In genomic region chr2:101736233-101736632, GRCh38 we compare ENCODE assay signal across 13 cellular contexts. TPM values are rescaled to one million over a fixed set of nuclear protein-coding genes. Genes with fewer than 3 reads are reported as not detected.
DNase-seq lines count a peak whose midpoint lies in the region; ATAC-seq and TF ChIP-seq lines count a peak whose summit lies in the region.
"Had no signal": no experiment of that assay in that cellular context is flagged by ENCODE, and none has a peak within 500 bp of the region (broad histone marks: within the 10 kb centered on the region; RNA-seq: fewer than 3 reads in every experiment).

No MANE protein-coding gene starts in this region.

- intact Hi-C loops in Calu3 (cut with micrococcal nuclease; ENCODE audit: unreplicated experiment), result loop anchor here (2.0 to 5.0 kb wide), 3 partner anchors 27 to 219 kb away; no protein-coding TSS in a partner anchor
- intact Hi-C loops in psoas muscle (cut with DNase I), result loop anchor here in 1 of 2 donors (5.0 kb wide), 1 partner anchor 39 kb away; the partner anchor contains the start of gene MAP4K4

- WGBS in psoas muscle, 3 donors, result 36 to 69% (median 43%) methylated on average over 3 of the region's 3 CpGs

- H3K27me3 ChIP-seq in psoas muscle (ENCODE audit: insufficient read depth in 3 of 3, low read length in 2 of 3), result no peaks in the 10 kb centered on the region
- H3K27me3 ChIP-seq: tibial nerve had no signal

- H3K4me1 Mint-ChIP-seq in Calu3 (ENCODE audit: low read depth, unreplicated experiment), result peaks cover 60% of the 10 kb centered on the region

- CTCF ChIA-PET in Calu3 (lab: Charles Lee), result interaction anchor here (1.2 to 2.0 kb wide), 3 partner anchors 9 to 44 kb away, joined by 3 to 7 read pairs (median 7); no protein-coding TSS in a partner anchor

- TF ChIP-seq CTCF in Calu3 (IDR thresholded peaks at IDR 0.05; ENCODE audit: unreplicated experiment) (no peak), psoas muscle (IDR thresholded peaks at IDR 0.05) (no peak)

- H3K27ac Mint-ChIP-seq in Calu3 (ENCODE audit: unreplicated experiment), result peak overlapping the region; percentile 77
- H3K27ac Mint-ChIP-seq: activated CD4-positive, alpha-beta memory T cell treated with anti-CD3 and anti-CD28 coated beads, Interleukin-2, amount 10 ng/mL, durations not matched to agents 7 days and 5 days had no signal

- DNase-seq in Calu3, result no peak
- peak; percentile 78 to 79 for DNase-seq in hippocampal formation (lab: John Stamatoyannopoulos, UW)
- DNase-seq in psoas muscle, result no peak
- no peak for DNase-seq in NCI-H2107 treated with DMSO at 0.1 percent for 48 hours (lab: John Stamatoyannopoulos, UW; ENCODE audit: unreplicated experiment)
- no peak for DNase-seq in NCI-H1694 treated with DMSO at 0.1 percent for 48 hours (lab: John Stamatoyannopoulos, UW)
- DNase-seq: activated CD4-positive, alpha-beta memory T cell treated with anti-CD3 and anti-CD28 coated beads, Interleukin-2, amount 10 ng/mL, durations not matched to agents 7 days and 5 days; DMS53; NCI-H1930; SIG-M5 had no signal

- H3K4me1 ChIP-seq in psoas muscle, result peaks cover 88% of the 10 kb centered on the region

- BruUV-seq in Calu3 (replicated peaks; lab: Mats Ljungman, UMichigan), result no TSS peak

- peak overlapping the region; percentile 45 for H3K4me3 Mint-ChIP-seq in Calu3 (ENCODE audit: low read depth, unreplicated experiment)
- H3K4me3 Mint-ChIP-seq: activated CD4-positive, alpha-beta memory T cell treated with anti-CD3 and anti-CD28 coated beads, Interleukin-2, amount 10 ng/mL, durations not matched to agents 7 days and 5 days had no signal

- no peaks in the 10 kb centered on the region for H3K27me3 Mint-ChIP-seq in Calu3 (ENCODE audit: unreplicated experiment)
- H3K27me3 Mint-ChIP-seq: activated CD4-positive, alpha-beta memory T cell treated with anti-CD3 and anti-CD28 coated beads, Interleukin-2, amount 10 ng/mL, durations not matched to agents 7 days and 5 days had no signal

- H3K4me3 ChIP-seq in psoas muscle, result no peak overlapping the region
- H3K4me3 ChIP-seq: tibial nerve had no signal

- ATAC-seq in psoas muscle (peak; percentile 23 to 69 (median 40)), esophagus mucosa (no peak), HG03025 (IDR thresholded peaks at IDR 0.05; ENCODE audit: low FRiP score, unreplicated experiment) (no peak)

- no peaks in the 10 kb centered on the region for H3K36me3 ChIP-seq in psoas muscle (ENCODE audit: insufficient read depth in 1 of 2, low read depth in 1 of 2)
- H3K36me3 ChIP-seq: tibial nerve had no signal

- H3K36me3 Mint-ChIP-seq in Calu3 (ENCODE audit: insufficient read depth, unreplicated experiment), result peaks cover 10% of the 10 kb centered on the region

- no peaks in the 10 kb centered on the region for H3K9me3 Mint-ChIP-seq in Calu3 (ENCODE audit: low read depth, unreplicated experiment)
- H3K9me3 Mint-ChIP-seq: activated CD4-positive, alpha-beta memory T cell treated with anti-CD3 and anti-CD28 coated beads, Interleukin-2, amount 10 ng/mL, durations not matched to agents 7 days and 5 days had no signal

- H3K27ac ChIP-seq in angular gyrus (ENCODE audit: low read depth, low read length), result peak overlapping the region; percentile 91
- H3K27ac ChIP-seq in psoas muscle, result peak overlapping the region; percentile 85

- H3K9me3 ChIP-seq in psoas muscle, result no peaks in the 10 kb centered on the region
- H3K9me3 ChIP-seq: tibial nerve had no signal

RNA-seq across cellular contexts. Expression of gene MAP4K4, which starts 38.7 kb away (rescaled TPM):
- 136 and 151 TPM in 2 replicates for total RNA-seq in Calu3 (2022)
- 10 to 100 TPM; 45.5 to 89.5 (median 80.7) TPM for total RNA-seq in psoas muscle
- 10 to 100 TPM; 20.1 to 99.9 (median 54.0) TPM for polyA plus RNA-seq in psoas muscle
- total RNA-seq in esophagus mucosa, result 62.9 TPM

Comparison
In these comparisons a context has a peak if more than half of its experiments do, and no peak if none do; other contexts are left out.
1. DNase-seq: peak in hippocampal formation (2 of 2); none in Calu3 (single experiment), psoas muscle (0 of 2), NCI-H2107 treated with DMSO at 0.1 percent for 48 hours (single experiment) and NCI-H1694 treated with DMSO at 0.1 percent for 48 hours (single experiment).
2. ATAC-seq: peak in psoas muscle (4 of 4); none in esophagus mucosa (single experiment) and HG03025 (single experiment).